Comparison of ENCODE assay signal across 23 cellular contexts in the genomic region with DNA sequence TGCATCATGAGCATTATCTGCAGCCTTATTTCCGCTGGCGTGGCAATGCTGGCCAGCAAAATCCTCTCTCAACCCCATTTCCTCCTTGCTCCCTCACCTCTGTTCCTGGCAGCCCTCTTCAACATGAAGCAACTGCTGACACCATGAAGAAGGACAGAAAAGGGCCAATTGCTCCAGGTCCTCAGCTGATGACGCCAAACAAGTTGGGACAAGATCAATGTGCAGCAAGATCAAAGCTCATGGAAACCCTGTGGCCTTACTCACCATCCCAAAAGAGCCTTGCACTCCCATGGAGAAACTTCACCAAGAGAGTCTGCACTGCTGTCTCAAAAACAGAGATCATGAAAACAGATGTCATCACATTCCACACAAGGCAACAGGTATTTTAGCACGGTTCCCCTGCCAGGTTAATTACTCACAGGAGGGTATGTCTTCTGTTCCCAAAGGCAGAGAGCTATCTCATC. TPM values are rescaled to one million over a fixed set of nuclear protein-coding genes. Genes with fewer than 3 reads are reported as not detected.
DNase-seq lines count a peak whose midpoint lies in the region; ATAC-seq, FAIRE-seq and TF ChIP-seq lines count a peak whose summit lies in the region.
"Had no signal": no experiment of that assay in that cellular context is flagged by ENCODE, and none has a peak within 500 bp of the region (broad histone marks: within the 10 kb centered on the region; RNA-seq: fewer than 3 reads in every experiment).

No MANE protein-coding gene starts in this region.

- TF ChIP-seq CTCF in bronchial epithelial cell (IDR thresholded peaks at IDR 0.05; ENCODE audit: insufficient read depth, low read length, severe bottlenecking) (no peak), keratinocyte (optimal IDR thresholded peaks at IDR 0.05 in 1 of 3, IDR thresholded peaks at IDR 0.05 in 1 of 3, conservative IDR thresholded peaks at IDR 0.05 in 1 of 3; ENCODE audit: extremely low read depth in 1 of 3, insufficient read depth in 2 of 3, low read length in 3 of 3) (no peak), suprapubic skin (IDR thresholded peaks at IDR 0.05) (no peak)

- H3K9me3 ChIP-seq in keratinocyte (ENCODE audit: control insufficient read depth, low read depth, low read length) (no peaks in the 10 kb centered on the region), suprapubic skin (no peaks in the 10 kb centered on the region)
- H3K9me3 ChIP-seq: pancreas had no signal

- H3K36me3 ChIP-seq in bronchial epithelial cell (ENCODE audit: control insufficient read depth, insufficient read depth, low read length) (peaks cover 4% of the 10 kb centered on the region), keratinocyte (ENCODE audit: control insufficient read depth in 2 of 2, extremely low read depth in 1 of 2, insufficient read depth in 2 of 2, low read length in 2 of 2) (peaks cover 4 to 16% of the 10 kb centered on the region in 2 experiments), suprapubic skin (no peaks in the 10 kb centered on the region)
- H3K36me3 ChIP-seq: pancreas had no signal

- WGBS in suprapubic skin, result 66% methylated on average over 4 of the region's 4 CpGs

- DNase-seq in Right ventricle myocardium inferior (ENCODE audit: missing footprints), result no peak
- DNase-seq in cardiac septum (ENCODE audit: low spot score), result no peak
- DNase-seq in bronchial epithelial cell (ENCODE audit: low read depth), result peak; percentile 95
- DNase-seq in keratinocyte (ENCODE audit: low read depth, low spot score), result peak; percentile 96
- no peak for DNase-seq in suprapubic skin (ENCODE audit: low spot score in 2 of 2)
- DNase-seq in AML-193 (lab: John Stamatoyannopoulos, UW), result no peak
- DNase-seq: activated CD4-positive, alpha-beta T cell treated with anti-CD3 and anti-CD28 coated beads for 1 hour; activated naive CD4-positive, alpha-beta T cell treated with anti-CD3 and anti-CD28 coated beads, Interleukin-2, amount 10 ng/mL, durations not matched to agents 7 days and 5 days; aorta; effector CD8-positive, alpha-beta T cell; NCI-H1694; NCI-H2227 treated with DMSO at 0.1 percent for 48 hours; NCI-H774; pancreas; SHP77 treated with DMSO at 0.1 percent for 48 hours; stimulated activated CD8-positive, alpha-beta memory T cell treated with anti-CD3 and anti-CD28 coated beads, Interleukin-4, amount 100 ng/mL, for 48 hours had no signal

- H3K9me1 ChIP-seq in keratinocyte (ENCODE audit: control insufficient read depth, extremely low read depth, insufficient read depth, low read length), result no peaks in the 10 kb centered on the region

- no peak overlapping the region for H2AFZ ChIP-seq in keratinocyte (ENCODE audit: control insufficient read depth, low read length)

- H3K27ac ChIP-seq in keratinocyte (ENCODE audit: control insufficient read depth, insufficient read depth, low read length) (peak overlapping the region; percentile 91), suprapubic skin (peak overlapping the region; percentile 18)
- H3K27ac ChIP-seq: C4-2B, pancreas had no signal

- H3K4me1 ChIP-seq in keratinocyte (ENCODE audit: control insufficient read depth, extremely low read depth, insufficient read depth, low read length) (peaks cover 55% of the 10 kb centered on the region), suprapubic skin (peaks cover 50% of the 10 kb centered on the region)
- H3K4me1 ChIP-seq: pancreas had no signal

- dilution Hi-C loops in keratinocyte (cut with MboI; ENCODE audit: extremely low pct_ligation_motif_present, low sequenced_read_pairs), result no loop called here

- no peak for TF ChIP-seq EP300 in suprapubic skin (IDR thresholded peaks at IDR 0.05)

- TF ChIP-seq POLR2A in suprapubic skin (IDR thresholded peaks at IDR 0.05), result no peak

- ATAC-seq in Right ventricle myocardium inferior (peak; percentile 26), HG02610 (IDR thresholded peaks at IDR 0.05; ENCODE audit: unreplicated experiment) (no peak), GM21723 (IDR thresholded peaks at IDR 0.05; ENCODE audit: unreplicated experiment) (no peak)
- ATAC-seq: K562, pancreas, sciatic nerve had no signal

- H3K4me2 ChIP-seq in keratinocyte (ENCODE audit: control insufficient read depth, extremely low read depth, insufficient read depth, low read depth, low read length), result peak overlapping the region; percentile 77

- H4K20me1 ChIP-seq in keratinocyte (ENCODE audit: control insufficient read depth, extremely low read depth, insufficient read depth, low read length), result no peaks in the 10 kb centered on the region

- intact Hi-C loops in Right ventricle myocardium inferior (cut with DNase I), result no loop called here
- intact Hi-C loops in cardiac septum (cut with DNase I), result no loop called here

- FAIRE-seq in bronchial epithelial cell (lab: Jason Lieb, UNC) (peak; percentile 62), keratinocyte (lab: Jason Lieb, UNC) (peak; percentile 99)
- FAIRE-seq: D721Med, H1, K562, pancreas had no signal

- peak overlapping the region; percentile 66 for H3K9ac ChIP-seq in keratinocyte (ENCODE audit: control insufficient read depth, extremely low read depth, insufficient read depth, low read length)

- H3K27me3 ChIP-seq in bronchial epithelial cell (ENCODE audit: control insufficient read depth, insufficient read depth, low read length) (no peaks in the 10 kb centered on the region), keratinocyte (ENCODE audit: control insufficient read depth, extremely low read depth, insufficient read depth, low read length) (no peaks in the 10 kb centered on the region), suprapubic skin (no peaks in the 10 kb centered on the region)
- H3K27me3 ChIP-seq: pancreas had no signal

- peaks cover 41% of the 10 kb centered on the region for H3K79me2 ChIP-seq in keratinocyte (ENCODE audit: control insufficient read depth, insufficient read depth, low read length)

- H3K4me3 ChIP-seq in bronchial epithelial cell (ENCODE audit: low read depth, low read length), result no peak overlapping the region
- peak overlapping the region in 1 of 3 experiments; percentile 15 for H3K4me3 ChIP-seq in keratinocyte (ENCODE audit: control insufficient read depth in 2 of 3, extremely low read depth in 1 of 3, insufficient read depth in 2 of 3, low read depth in 1 of 3, low read length in 3 of 3)
- H3K4me3 ChIP-seq in suprapubic skin, result no peak overlapping the region
- H3K4me3 ChIP-seq: K562, pancreas had no signal

RNA-seq across cellular contexts. Expression of gene GFOD1, which starts 7.4 kb away (rescaled TPM):
- total RNA-seq in Right ventricle myocardium inferior, result 38.8 TPM
- 54.0 TPM for total RNA-seq in cardiac septum
- 16.3 and 20.6 TPM in 2 replicates for total RNA-seq in bronchial epithelial cell
- 7.2 to 8.9 TPM (median 7.4 TPM) in 3 replicates for polyA plus RNA-seq in keratinocyte
- polyA plus RNA-seq in keratinocyte (2011; ENCODE audit: low read depth), result 3.1 TPM
- polyA plus RNA-seq in keratinocyte (2011; cell fraction: cytosol; rRNA removed), result 5.1 and 6.3 TPM in 2 replicates
- 16.2 and 16.8 TPM in 2 replicates for polyA plus RNA-seq in keratinocyte (2011; cell fraction: nucleus; rRNA removed)
- polyA plus RNA-seq in keratinocyte (2012; ENCODE audit: low replicate concordance), result 5.5 and 7.4 TPM in 2 replicates
- 13.6 to 16.3 TPM (median 15.7 TPM) in 3 replicates for polyA minus RNA-seq in keratinocyte
- 11.1 TPM for polyA minus RNA-seq in keratinocyte (2011; cell fraction: cytosol; rRNA and poly(A)+ RNA removed)
- 18.8 and 27.3 TPM in 2 replicates for polyA minus RNA-seq in keratinocyte (2011; cell fraction: nucleus; rRNA and poly(A)+ RNA removed)
- 10 to 100 TPM in 3 of 4 donors, 1 to 10 TPM in 1; 7.5 to 15.2 (median 13.7) TPM for total RNA-seq in suprapubic skin

Comparison
In these comparisons a context has a peak if more than half of its experiments do, and no peak if none do; other contexts are left out.
1. DNase-seq: peak in bronchial epithelial cell (single experiment) and keratinocyte (single experiment); none in Right ventricle myocardium inferior (single experiment), cardiac septum (single experiment), suprapubic skin (0 of 2) and AML-193 (0 of 2).